In the genomic region with DNA sequence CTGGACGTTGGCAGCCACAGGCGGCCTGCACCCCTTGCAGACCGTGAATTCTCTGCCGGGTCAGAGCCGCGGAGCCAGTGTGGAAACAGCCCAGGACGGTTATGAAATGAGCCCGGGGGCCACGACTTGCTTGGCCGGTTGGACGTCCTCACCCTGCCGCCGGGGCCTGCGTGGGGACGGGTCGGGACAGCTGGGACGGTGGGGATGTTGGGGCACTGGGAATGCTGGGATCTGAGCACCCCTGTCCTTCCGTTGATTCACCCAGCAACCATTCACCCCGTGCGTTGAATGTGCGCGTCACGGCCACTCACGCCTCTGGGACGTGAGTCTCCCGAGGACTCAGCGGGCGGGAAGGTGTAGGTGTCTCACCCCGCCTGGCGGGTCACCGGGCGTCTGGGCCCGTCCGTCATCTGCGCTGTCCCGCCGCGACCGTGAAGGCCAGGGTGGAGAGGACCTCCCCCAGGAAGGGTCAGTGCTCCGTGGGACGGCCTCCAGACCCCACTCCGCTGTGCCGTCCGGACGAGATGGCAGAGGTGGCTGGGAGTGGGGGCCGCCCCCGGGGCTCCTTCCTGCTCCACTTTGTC, we compare ENCODE assay signal across 1 cellular context.
TF ChIP-seq lines count a peak whose summit lies in the region.

No MANE protein-coding gene starts in this region.

TF ChIP-seq in K562, 482 proteins besides CTCF, POLR2A, EP300 and RAD21 (continued from another document and continues in another):
- TF ChIP-seq, protein P1, sequence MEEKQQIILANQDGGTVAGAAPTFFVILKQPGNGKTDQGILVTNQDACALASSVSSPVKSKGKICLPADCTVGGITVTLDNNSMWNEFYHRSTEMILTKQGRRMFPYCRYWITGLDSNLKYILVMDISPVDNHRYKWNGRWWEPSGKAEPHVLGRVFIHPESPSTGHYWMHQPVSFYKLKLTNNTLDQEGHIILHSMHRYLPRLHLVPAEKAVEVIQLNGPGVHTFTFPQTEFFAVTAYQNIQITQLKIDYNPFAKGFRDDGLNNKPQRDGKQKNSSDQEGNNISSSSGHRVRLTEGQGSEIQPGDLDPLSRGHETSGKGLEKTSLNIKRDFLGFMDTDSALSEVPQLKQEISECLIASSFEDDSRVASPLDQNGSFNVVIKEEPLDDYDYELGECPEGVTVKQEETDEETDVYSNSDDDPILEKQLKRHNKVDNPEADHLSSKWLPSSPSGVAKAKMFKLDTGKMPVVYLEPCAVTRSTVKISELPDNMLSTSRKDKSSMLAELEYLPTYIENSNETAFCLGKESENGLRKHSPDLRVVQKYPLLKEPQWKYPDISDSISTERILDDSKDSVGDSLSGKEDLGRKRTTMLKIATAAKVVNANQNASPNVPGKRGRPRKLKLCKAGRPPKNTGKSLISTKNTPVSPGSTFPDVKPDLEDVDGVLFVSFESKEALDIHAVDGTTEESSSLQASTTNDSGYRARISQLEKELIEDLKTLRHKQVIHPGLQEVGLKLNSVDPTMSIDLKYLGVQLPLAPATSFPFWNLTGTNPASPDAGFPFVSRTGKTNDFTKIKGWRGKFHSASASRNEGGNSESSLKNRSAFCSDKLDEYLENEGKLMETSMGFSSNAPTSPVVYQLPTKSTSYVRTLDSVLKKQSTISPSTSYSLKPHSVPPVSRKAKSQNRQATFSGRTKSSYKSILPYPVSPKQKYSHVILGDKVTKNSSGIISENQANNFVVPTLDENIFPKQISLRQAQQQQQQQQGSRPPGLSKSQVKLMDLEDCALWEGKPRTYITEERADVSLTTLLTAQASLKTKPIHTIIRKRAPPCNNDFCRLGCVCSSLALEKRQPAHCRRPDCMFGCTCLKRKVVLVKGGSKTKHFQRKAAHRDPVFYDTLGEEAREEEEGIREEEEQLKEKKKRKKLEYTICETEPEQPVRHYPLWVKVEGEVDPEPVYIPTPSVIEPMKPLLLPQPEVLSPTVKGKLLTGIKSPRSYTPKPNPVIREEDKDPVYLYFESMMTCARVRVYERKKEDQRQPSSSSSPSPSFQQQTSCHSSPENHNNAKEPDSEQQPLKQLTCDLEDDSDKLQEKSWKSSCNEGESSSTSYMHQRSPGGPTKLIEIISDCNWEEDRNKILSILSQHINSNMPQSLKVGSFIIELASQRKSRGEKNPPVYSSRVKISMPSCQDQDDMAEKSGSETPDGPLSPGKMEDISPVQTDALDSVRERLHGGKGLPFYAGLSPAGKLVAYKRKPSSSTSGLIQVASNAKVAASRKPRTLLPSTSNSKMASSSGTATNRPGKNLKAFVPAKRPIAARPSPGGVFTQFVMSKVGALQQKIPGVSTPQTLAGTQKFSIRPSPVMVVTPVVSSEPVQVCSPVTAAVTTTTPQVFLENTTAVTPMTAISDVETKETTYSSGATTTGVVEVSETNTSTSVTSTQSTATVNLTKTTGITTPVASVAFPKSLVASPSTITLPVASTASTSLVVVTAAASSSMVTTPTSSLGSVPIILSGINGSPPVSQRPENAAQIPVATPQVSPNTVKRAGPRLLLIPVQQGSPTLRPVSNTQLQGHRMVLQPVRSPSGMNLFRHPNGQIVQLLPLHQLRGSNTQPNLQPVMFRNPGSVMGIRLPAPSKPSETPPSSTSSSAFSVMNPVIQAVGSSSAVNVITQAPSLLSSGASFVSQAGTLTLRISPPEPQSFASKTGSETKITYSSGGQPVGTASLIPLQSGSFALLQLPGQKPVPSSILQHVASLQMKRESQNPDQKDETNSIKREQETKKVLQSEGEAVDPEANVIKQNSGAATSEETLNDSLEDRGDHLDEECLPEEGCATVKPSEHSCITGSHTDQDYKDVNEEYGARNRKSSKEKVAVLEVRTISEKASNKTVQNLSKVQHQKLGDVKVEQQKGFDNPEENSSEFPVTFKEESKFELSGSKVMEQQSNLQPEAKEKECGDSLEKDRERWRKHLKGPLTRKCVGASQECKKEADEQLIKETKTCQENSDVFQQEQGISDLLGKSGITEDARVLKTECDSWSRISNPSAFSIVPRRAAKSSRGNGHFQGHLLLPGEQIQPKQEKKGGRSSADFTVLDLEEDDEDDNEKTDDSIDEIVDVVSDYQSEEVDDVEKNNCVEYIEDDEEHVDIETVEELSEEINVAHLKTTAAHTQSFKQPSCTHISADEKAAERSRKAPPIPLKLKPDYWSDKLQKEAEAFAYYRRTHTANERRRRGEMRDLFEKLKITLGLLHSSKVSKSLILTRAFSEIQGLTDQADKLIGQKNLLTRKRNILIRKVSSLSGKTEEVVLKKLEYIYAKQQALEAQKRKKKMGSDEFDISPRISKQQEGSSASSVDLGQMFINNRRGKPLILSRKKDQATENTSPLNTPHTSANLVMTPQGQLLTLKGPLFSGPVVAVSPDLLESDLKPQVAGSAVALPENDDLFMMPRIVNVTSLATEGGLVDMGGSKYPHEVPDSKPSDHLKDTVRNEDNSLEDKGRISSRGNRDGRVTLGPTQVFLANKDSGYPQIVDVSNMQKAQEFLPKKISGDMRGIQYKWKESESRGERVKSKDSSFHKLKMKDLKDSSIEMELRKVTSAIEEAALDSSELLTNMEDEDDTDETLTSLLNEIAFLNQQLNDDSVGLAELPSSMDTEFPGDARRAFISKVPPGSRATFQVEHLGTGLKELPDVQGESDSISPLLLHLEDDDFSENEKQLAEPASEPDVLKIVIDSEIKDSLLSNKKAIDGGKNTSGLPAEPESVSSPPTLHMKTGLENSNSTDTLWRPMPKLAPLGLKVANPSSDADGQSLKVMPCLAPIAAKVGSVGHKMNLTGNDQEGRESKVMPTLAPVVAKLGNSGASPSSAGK (IDR thresholded peaks at IDR 0.05): peak; percentile 76
- TF ChIP-seq ZNF121 (CRISPR knock-in tag; conservative IDR thresholded peaks at IDR 0.05): no peak
- TF ChIP-seq TFAP4 (CRISPR knock-in tag; IDR thresholded peaks at IDR 0.05; ENCODE audit: borderline replicate concordance): peak; percentile 67; the same call in 1 of the 2 replicates
- TF ChIP-seq, protein P2, sequence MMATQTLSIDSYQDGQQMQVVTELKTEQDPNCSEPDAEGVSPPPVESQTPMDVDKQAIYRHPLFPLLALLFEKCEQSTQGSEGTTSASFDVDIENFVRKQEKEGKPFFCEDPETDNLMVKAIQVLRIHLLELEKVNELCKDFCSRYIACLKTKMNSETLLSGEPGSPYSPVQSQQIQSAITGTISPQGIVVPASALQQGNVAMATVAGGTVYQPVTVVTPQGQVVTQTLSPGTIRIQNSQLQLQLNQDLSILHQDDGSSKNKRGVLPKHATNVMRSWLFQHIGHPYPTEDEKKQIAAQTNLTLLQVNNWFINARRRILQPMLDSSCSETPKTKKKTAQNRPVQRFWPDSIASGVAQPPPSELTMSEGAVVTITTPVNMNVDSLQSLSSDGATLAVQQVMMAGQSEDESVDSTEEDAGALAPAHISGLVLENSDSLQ (IDR thresholded peaks at IDR 0.05): peak; percentile 48; the same call in 1 of the 2 replicates
- no peak for TF ChIP-seq ILK (tag; IDR thresholded peaks at IDR 0.05; ENCODE audit: borderline replicate concordance, low read depth)
- TF ChIP-seq STAT5B (CRISPR knock-in tag; IDR thresholded peaks at IDR 0.05): no peak
- TF ChIP-seq THRB (CRISPR knock-in tag; conservative IDR thresholded peaks at IDR 0.05): no peak
- TF ChIP-seq MAX (CRISPR knock-in tag; IDR thresholded peaks at IDR 0.05): peak; percentile 54
- TF ChIP-seq, protein P3, sequence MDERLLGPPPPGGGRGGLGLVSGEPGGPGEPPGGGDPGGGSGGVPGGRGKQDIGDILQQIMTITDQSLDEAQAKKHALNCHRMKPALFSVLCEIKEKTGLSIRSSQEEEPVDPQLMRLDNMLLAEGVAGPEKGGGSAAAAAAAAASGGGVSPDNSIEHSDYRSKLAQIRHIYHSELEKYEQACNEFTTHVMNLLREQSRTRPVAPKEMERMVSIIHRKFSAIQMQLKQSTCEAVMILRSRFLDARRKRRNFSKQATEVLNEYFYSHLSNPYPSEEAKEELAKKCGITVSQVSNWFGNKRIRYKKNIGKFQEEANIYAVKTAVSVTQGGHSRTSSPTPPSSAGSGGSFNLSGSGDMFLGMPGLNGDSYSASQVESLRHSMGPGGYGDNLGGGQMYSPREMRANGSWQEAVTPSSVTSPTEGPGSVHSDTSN (CRISPR knock-in tag; IDR thresholded peaks at IDR 0.05; ENCODE audit: low read depth): no peak
- TF ChIP-seq, protein P3 (tag; conservative IDR thresholded peaks at IDR 0.05; ENCODE audit: low read depth): no peak
- no peak for TF ChIP-seq RBM17 (IDR thresholded peaks at IDR 0.05; ENCODE audit: borderline replicate concordance, low read depth, low read length)
- TF ChIP-seq ZNF561 (CRISPR knock-in tag; conservative IDR thresholded peaks at IDR 0.05): no peak
- TF ChIP-seq ETS2 (tag; IDR thresholded peaks at IDR 0.05; ENCODE audit: borderline replicate concordance, poor library complexity, severe bottlenecking): no peak
- no peak for TF ChIP-seq ARHGAP35 (IDR thresholded peaks at IDR 0.05; ENCODE audit: partially characterized antibody)
- TF ChIP-seq, protein P4, sequence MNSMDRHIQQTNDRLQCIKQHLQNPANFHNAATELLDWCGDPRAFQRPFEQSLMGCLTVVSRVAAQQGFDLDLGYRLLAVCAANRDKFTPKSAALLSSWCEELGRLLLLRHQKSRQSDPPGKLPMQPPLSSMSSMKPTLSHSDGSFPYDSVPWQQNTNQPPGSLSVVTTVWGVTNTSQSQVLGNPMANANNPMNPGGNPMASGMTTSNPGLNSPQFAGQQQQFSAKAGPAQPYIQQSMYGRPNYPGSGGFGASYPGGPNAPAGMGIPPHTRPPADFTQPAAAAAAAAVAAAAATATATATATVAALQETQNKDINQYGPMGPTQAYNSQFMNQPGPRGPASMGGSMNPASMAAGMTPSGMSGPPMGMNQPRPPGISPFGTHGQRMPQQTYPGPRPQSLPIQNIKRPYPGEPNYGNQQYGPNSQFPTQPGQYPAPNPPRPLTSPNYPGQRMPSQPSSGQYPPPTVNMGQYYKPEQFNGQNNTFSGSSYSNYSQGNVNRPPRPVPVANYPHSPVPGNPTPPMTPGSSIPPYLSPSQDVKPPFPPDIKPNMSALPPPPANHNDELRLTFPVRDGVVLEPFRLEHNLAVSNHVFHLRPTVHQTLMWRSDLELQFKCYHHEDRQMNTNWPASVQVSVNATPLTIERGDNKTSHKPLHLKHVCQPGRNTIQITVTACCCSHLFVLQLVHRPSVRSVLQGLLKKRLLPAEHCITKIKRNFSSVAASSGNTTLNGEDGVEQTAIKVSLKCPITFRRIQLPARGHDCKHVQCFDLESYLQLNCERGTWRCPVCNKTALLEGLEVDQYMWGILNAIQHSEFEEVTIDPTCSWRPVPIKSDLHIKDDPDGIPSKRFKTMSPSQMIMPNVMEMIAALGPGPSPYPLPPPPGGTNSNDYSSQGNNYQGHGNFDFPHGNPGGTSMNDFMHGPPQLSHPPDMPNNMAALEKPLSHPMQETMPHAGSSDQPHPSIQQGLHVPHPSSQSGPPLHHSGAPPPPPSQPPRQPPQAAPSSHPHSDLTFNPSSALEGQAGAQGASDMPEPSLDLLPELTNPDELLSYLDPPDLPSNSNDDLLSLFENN (IDR thresholded peaks at IDR 0.05; ENCODE audit: low read depth in 2 of 2, low read length in 2 of 2): no peak
- TF ChIP-seq SOX6 (IDR thresholded peaks at IDR 0.05): no peak
- TF ChIP-seq THAP12 (CRISPR knock-in tag; IDR thresholded peaks at IDR 0.05): no peak
- TF ChIP-seq TRIM25 (IDR thresholded peaks at IDR 0.05; ENCODE audit: borderline replicate concordance): no peak
- no peak for TF ChIP-seq SP2 (IDR thresholded peaks at IDR 0.05; ENCODE audit: extremely low read depth, low read depth, low read length, poor library complexity, severe bottlenecking)
- no peak for TF ChIP-seq DIDO1 (tag; IDR thresholded peaks at IDR 0.05; ENCODE audit: low read depth)
